Comparison of ENCODE assay signal across 8 cellular contexts in the genomic region with DNA sequence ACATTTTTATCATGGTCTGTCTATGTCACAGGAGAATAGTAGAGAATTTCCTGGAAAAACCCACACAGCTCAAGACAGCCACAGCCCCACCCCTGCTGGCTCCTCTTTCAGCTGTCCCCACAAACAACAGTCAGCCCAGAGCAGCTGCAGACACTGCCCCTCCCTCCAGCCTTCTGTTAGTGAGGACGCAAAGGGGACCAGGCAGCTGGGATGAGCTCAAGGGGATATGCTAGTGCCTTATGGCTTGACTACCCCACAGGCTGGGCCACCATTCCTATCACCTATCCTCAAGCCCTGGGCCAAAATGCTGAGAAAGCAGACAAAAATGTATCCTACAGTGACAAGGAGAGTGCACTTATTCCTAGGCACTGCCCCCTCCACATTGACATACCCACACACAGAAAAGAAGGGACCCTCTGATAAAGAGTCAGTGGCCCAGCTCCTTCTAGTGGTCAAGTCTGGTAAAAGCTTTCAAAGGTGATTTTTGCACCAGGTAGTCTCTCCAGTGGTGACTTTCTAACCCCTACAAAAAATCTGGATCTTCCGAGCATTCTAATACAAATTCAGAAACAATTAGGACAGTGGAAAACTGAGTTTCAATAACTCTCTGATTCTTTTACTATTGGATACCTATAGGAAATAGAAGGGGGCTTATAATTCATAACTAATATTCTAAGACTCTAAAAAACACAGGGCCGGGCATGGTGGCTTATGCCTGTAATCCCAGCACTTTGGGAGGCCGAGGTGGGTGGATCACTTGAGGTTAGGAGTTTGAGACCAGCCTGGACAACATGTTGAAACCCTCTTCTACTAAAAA. TPM values are rescaled to one million over a fixed set of nuclear protein-coding genes. Genes with fewer than 3 reads are reported as not detected.
DNase-seq lines count a peak whose midpoint lies in the region; ATAC-seq, FAIRE-seq and TF ChIP-seq lines count a peak whose summit lies in the region.

No MANE protein-coding gene starts in this region.

- H3K27ac ChIP-seq in VCaP (no peak overlapping the region), gastrocnemius medialis (peak overlapping the region; percentile 23 to 47 (median 34))

- intact Hi-C loops in Right ventricle myocardium superior (cut with DNase I), result no loop called here
- intact Hi-C loops in gastrocnemius medialis (cut with DNase I; ENCODE audit: low total_unique reads), result loop anchor here (5.0 kb wide), 1 partner anchor 137 kb away; no protein-coding TSS in a partner anchor

- peaks cover 0 to 4% (median 0%) of the 10 kb centered on the region in 3 donors for H3K27me3 ChIP-seq in gastrocnemius medialis

- ATAC-seq in Right ventricle myocardium superior (ENCODE audit: poor library complexity) (peak; percentile 2), gastrocnemius medialis (no peak), HG02852 (IDR thresholded peaks at IDR 0.05; ENCODE audit: unreplicated experiment) (no peak)

- TF ChIP-seq RAD21 in Ishikawa (IDR thresholded peaks at IDR 0.05; ENCODE audit: low read depth), result peak; percentile 60

- no peaks in the 10 kb centered on the region for H3K36me3 ChIP-seq in gastrocnemius medialis

- peaks cover 30 to 44% of the 10 kb centered on the region in 2 donors for H3K4me1 ChIP-seq in gastrocnemius medialis

- TF ChIP-seq EP300 in Ishikawa (IDR thresholded peaks at IDR 0.05; ENCODE audit: borderline replicate concordance), result no peak

- FAIRE-seq in D721Med (lab: Jason Lieb, UNC), result no peak

- in situ Hi-C loops in gastrocnemius medialis (cut with MboI; ENCODE audit: low sequenced_read_pairs in 4 of 4), result no loop called here

- DNase-seq in D721Med (ENCODE audit: insufficient read length, low spot score) (no peak), Right ventricle myocardium superior (peak; percentile 80), gastrocnemius medialis (peak in 1 of 2 donors; percentile 44), SW480 (ENCODE audit: low spot score) (no peak), DMS79 treated with DMSO at 0.1 percent for 48 hours (lab: John Stamatoyannopoulos, UW) (no peak)

- no peak overlapping the region for H3K4me3 ChIP-seq in gastrocnemius medialis

- H3K9me3 ChIP-seq in gastrocnemius medialis, result no peaks in the 10 kb centered on the region

- peak in 1 of 2 donors; percentile 24 for TF ChIP-seq POLR2A in gastrocnemius medialis (IDR thresholded peaks at IDR 0.05)

- TF ChIP-seq CTCF in D721Med (IDR thresholded peaks at IDR 0.05; ENCODE audit: insufficient read depth, missing control alignments) (peak; percentile 54), VCaP (conservative IDR thresholded peaks at IDR 0.05) (peak; percentile 79), gastrocnemius medialis (IDR thresholded peaks at IDR 0.05 in 4 of 5, conservative IDR thresholded peaks at IDR 0.05 in 1 of 5) (peak; percentile 19 to 46 (median 28))

TF ChIP-seq in Ishikawa, 13 proteins besides CTCF, POLR2A, EP300 and RAD21:
- TF ChIP-seq TAF1 (IDR thresholded peaks at IDR 0.05; ENCODE audit: low read depth), result no peak
- TF ChIP-seq CREB1 (IDR thresholded peaks at IDR 0.05; ENCODE audit: low read depth), result no peak
- TF ChIP-seq, protein P1, sequence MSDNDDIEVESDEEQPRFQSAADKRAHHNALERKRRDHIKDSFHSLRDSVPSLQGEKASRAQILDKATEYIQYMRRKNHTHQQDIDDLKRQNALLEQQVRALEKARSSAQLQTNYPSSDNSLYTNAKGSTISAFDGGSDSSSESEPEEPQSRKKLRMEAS (IDR thresholded peaks at IDR 0.05), result no peak
- no peak for TF ChIP-seq YY1 (IDR thresholded peaks at IDR 0.05; ENCODE audit: low read depth)
- no peak for TF ChIP-seq NFIC (IDR thresholded peaks at IDR 0.05)
- TF ChIP-seq EGR1 (IDR thresholded peaks at IDR 0.05), result no peak
- no peak for TF ChIP-seq TEAD4 (IDR thresholded peaks at IDR 0.05)
- TF ChIP-seq, protein P2, sequence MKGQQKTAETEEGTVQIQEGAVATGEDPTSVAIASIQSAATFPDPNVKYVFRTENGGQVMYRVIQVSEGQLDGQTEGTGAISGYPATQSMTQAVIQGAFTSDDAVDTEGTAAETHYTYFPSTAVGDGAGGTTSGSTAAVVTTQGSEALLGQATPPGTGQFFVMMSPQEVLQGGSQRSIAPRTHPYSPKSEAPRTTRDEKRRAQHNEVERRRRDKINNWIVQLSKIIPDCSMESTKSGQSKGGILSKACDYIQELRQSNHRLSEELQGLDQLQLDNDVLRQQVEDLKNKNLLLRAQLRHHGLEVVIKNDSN (IDR thresholded peaks at IDR 0.05), result no peak
- no peak for TF ChIP-seq TCF12 (IDR thresholded peaks at IDR 0.05; ENCODE audit: low read depth)
- TF ChIP-seq REST (IDR thresholded peaks at IDR 0.05; ENCODE audit: low read depth), result no peak
- TF ChIP-seq ZBTB7A (IDR thresholded peaks at IDR 0.05; ENCODE audit: low read depth), result no peak
- no peak for TF ChIP-seq CEBPB (IDR thresholded peaks at IDR 0.05)
- no peak for TF ChIP-seq FOXM1 (IDR thresholded peaks at IDR 0.05; ENCODE audit: borderline replicate concordance, low read depth)
TF ChIP-seq in Ishikawa: peak in this region for 0.

RNA-seq across cellular contexts. Expression of gene MAP1A, which starts 3.0 kb away (rescaled TPM):
- total RNA-seq in Right ventricle myocardium superior, result 24.4 TPM
- 10 to 100 TPM in 2 of 4 donors, 1 to 10 TPM in 2; 3.5 to 13.0 (median 8.2) TPM for total RNA-seq in gastrocnemius medialis

RNA-seq across cellular contexts. Expression of gene TP53BP1, which starts 21.5 kb away (rescaled TPM):
- 23.7 TPM for total RNA-seq in Right ventricle myocardium superior
- total RNA-seq in gastrocnemius medialis, result 10 to 100 TPM in 3 of 4 donors, 1 to 10 TPM in 1; 9.0 to 17.0 (median 13.3) TPM

Comparison
In these comparisons a context has a peak if more than half of its experiments do, and no peak if none do; other contexts are left out.
1. CTCF ChIP-seq: peak in every context shown above with its lines; median percentile 79 in VCaP; 54 in D721Med; 28 in gastrocnemius medialis.